5 cellular contexts compared by ENCODE assay signal in genomic region chr10:133053527-133054133, GRCh38. TPM values are rescaled to one million over a fixed set of nuclear protein-coding genes. Genes with fewer than 3 reads are reported as not detected.
"Had no signal": no experiment of that assay in that cellular context is flagged by ENCODE, and none has a peak within 500 bp of the region (broad histone marks: within the 10 kb centered on the region; RNA-seq: fewer than 3 reads in every experiment).

No MANE protein-coding gene starts in this region.

RNA-seq across cellular contexts. Expression of gene ADGRA1, which starts 34.1 kb away (rescaled TPM):
- total RNA-seq: suprapubic skin, thoracic aorta, upper lobe of right lung, urinary bladder had no signal
- polyA plus RNA-seq: stomach had no signal
